ENCODE assay signal across 16 cellular contexts in genomic region chr4:106565727-106566126, GRCh38.
"Had no signal": no experiment of that assay in that cellular context is flagged by ENCODE, and none has a peak within 500 bp of the region (broad histone marks: within the 10 kb centered on the region; RNA-seq: fewer than 3 reads in every experiment).

No MANE protein-coding gene starts in this region.

- H3K4me2 ChIP-seq: smooth muscle cell had no signal

- DNase-seq: activated CD4-positive, alpha-beta T cell treated with anti-CD3 and anti-CD28 coated beads, Interleukin-2, amount 50 U/mL, for 48 hours; activated effector memory CD4-positive, alpha-beta T cell treated with Interleukin-2 at 50 U/mL for 16 hours; activated naive CD4-positive, alpha-beta T cell treated with anti-CD3 and anti-CD28 coated beads, Interleukin-2, amount 50 U/mL, for 16 hours; activated T-cell treated with anti-CD3 and anti-CD28 coated beads, Interleukin-2, amount 50 U/mL, for 1 hour; gastrocnemius medialis; left ventricle myocardium superior; nucleus accumbens; posterior cingulate gyrus; stimulated activated CD4-positive, alpha-beta T cell treated with anti-CD3 and anti-CD28 coated beads, Interleukin-4, amount 100 ng/mL, for 4 hours; T-helper 1 cell; upper lobe of left lung; WERI-Rb-1 had no signal

- H3K27ac Mint-ChIP-seq: nephron; stimulated activated naive CD8-positive, alpha-beta T cell treated with anti-CD3 and anti-CD28 coated beads, Interleukin-15, Interleukin-2, amounts not matched to agents 100 ng/mL and 50 ng/mL, for 24 hours had no signal

- H3K4me1 ChIP-seq: gastrocnemius medialis, upper lobe of left lung had no signal

- H3K36me3 ChIP-seq: gastrocnemius medialis, upper lobe of left lung, WERI-Rb-1 had no signal

- H3K27me3 Mint-ChIP-seq: stimulated activated naive CD8-positive, alpha-beta T cell treated with anti-CD3 and anti-CD28 coated beads, Interleukin-15, Interleukin-2, amounts not matched to agents 100 ng/mL and 50 ng/mL, for 24 hours had no signal

- H3K9me3 ChIP-seq: gastrocnemius medialis, upper lobe of left lung had no signal

- H3K27me3 ChIP-seq: gastrocnemius medialis, upper lobe of left lung had no signal

- H3K4me3 ChIP-seq: gastrocnemius medialis, SK-N-MC, smooth muscle cell, upper lobe of left lung had no signal

- ATAC-seq: gastrocnemius medialis, left ventricle myocardium superior had no signal

- H3K27ac ChIP-seq: gastrocnemius medialis, SK-N-MC, upper lobe of left lung, WERI-Rb-1 had no signal

- H3K4me3 Mint-ChIP-seq: nephron; stimulated activated naive CD8-positive, alpha-beta T cell treated with anti-CD3 and anti-CD28 coated beads, Interleukin-15, Interleukin-2, amounts not matched to agents 100 ng/mL and 50 ng/mL, for 24 hours had no signal
